In genomic region chr19:19719798-19720197, GRCh38 we compare ENCODE assay signal across 27 cellular contexts.
"Had no signal": no experiment of that assay in that cellular context is flagged by ENCODE, and none has a peak within 500 bp of the region (broad histone marks: within the 10 kb centered on the region; RNA-seq: fewer than 3 reads in every experiment).

No MANE protein-coding gene starts in this region.

- ATAC-seq: left lung; mucosa of descending colon; stimulated activated naive B cell treated with anti-CD40 and anti-IgM and Interleukin-4, amounts not matched to agents 10 μg/mL and 1 μg/mL and 100 μg/mL, for 72 hours; upper lobe of right lung; WTC11 had no signal

- H3K36me3 ChIP-seq: cardiac muscle cell, neutrophil, upper lobe of right lung had no signal

- H3K27ac Mint-ChIP-seq: activated CD4-positive, alpha-beta memory T cell treated with anti-CD3 and anti-CD28 coated beads, Interleukin-2, amount 10 ng/mL, durations not matched to agents 7 days and 5 days; activated CD4-positive, alpha-beta T cell treated with anti-CD3 and anti-CD28 coated beads, Interleukin-2, amount 10 ng/mL, durations not matched to agents 7 days and 5 days; activated naive CD4-positive, alpha-beta T cell treated with anti-CD3 and anti-CD28 coated beads, Interleukin-2, amount 10 ng/mL, durations not matched to agents 7 days and 5 days; activated naive CD8-positive, alpha-beta T cell treated with anti-CD3 and anti-CD28 coated beads, Interleukin-2, amount 10 ng/mL, durations not matched to agents 7 days and 5 days; activated T-cell treated with anti-CD3 and anti-CD28 coated beads, Interleukin-2, amount 50 U/mL, for 24 hours; brain; nephron; stimulated activated naive B cell treated with anti-CD40 and anti-IgM and Interleukin-4, amounts not matched to agents 10 μg/mL and 1 μg/mL and 100 μg/mL, for 72 hours; WTC11 had no signal

- H3K4me1 Mint-ChIP-seq: activated CD4-positive, alpha-beta memory T cell treated with anti-CD3 and anti-CD28 coated beads, Interleukin-2, amount 10 ng/mL, durations not matched to agents 7 days and 5 days; activated naive CD4-positive, alpha-beta T cell treated with anti-CD3 and anti-CD28 coated beads, Interleukin-2, amount 10 ng/mL, durations not matched to agents 7 days and 5 days; brain; nephron; WTC11 had no signal

- H3K4me3 ChIP-seq: ascending aorta, cardiac muscle cell, esophagus squamous epithelium, left lung, lung, mucosa of descending colon, stomach, suprapubic skin, tibial artery, upper lobe of right lung had no signal

- H3K4me3 Mint-ChIP-seq: activated CD4-positive, alpha-beta memory T cell treated with anti-CD3 and anti-CD28 coated beads, Interleukin-2, amount 10 ng/mL, durations not matched to agents 7 days and 5 days; activated CD4-positive, alpha-beta T cell treated with anti-CD3 and anti-CD28 coated beads, Interleukin-2, amount 10 ng/mL, durations not matched to agents 7 days and 5 days; activated naive CD4-positive, alpha-beta T cell treated with anti-CD3 and anti-CD28 coated beads, Interleukin-2, amount 10 ng/mL, durations not matched to agents 7 days and 5 days; activated naive CD8-positive, alpha-beta T cell treated with anti-CD3 and anti-CD28 coated beads, Interleukin-2, amount 10 ng/mL, durations not matched to agents 7 days and 5 days; activated T-cell treated with anti-CD3 and anti-CD28 coated beads, Interleukin-2, amount 50 U/mL, for 24 hours; nephron; stimulated activated naive B cell treated with anti-CD40 and anti-IgM and Interleukin-4, amounts not matched to agents 10 μg/mL and 1 μg/mL and 100 μg/mL, for 72 hours; WTC11 had no signal

- H3K27me3 Mint-ChIP-seq: activated CD4-positive, alpha-beta memory T cell treated with anti-CD3 and anti-CD28 coated beads, Interleukin-2, amount 10 ng/mL, durations not matched to agents 7 days and 5 days; activated CD4-positive, alpha-beta T cell treated with anti-CD3 and anti-CD28 coated beads, Interleukin-2, amount 10 ng/mL, durations not matched to agents 7 days and 5 days; activated naive CD4-positive, alpha-beta T cell treated with anti-CD3 and anti-CD28 coated beads, Interleukin-2, amount 10 ng/mL, durations not matched to agents 7 days and 5 days; activated naive CD8-positive, alpha-beta T cell treated with anti-CD3 and anti-CD28 coated beads, Interleukin-2, amount 10 ng/mL, durations not matched to agents 7 days and 5 days; activated T-cell treated with anti-CD3 and anti-CD28 coated beads, Interleukin-2, amount 50 U/mL, for 24 hours; stimulated activated naive B cell treated with anti-CD40 and anti-IgM and Interleukin-4, amounts not matched to agents 10 μg/mL and 1 μg/mL and 100 μg/mL, for 72 hours had no signal

- H3K4me1 ChIP-seq: ascending aorta, esophagus squamous epithelium, left lung, stomach, suprapubic skin, tibial artery, upper lobe of right lung had no signal

- H3K27ac ChIP-seq: ascending aorta, cardiac muscle cell, epithelial cell of prostate, esophagus squamous epithelium, left lung, neutrophil, stomach, suprapubic skin, tibial artery, upper lobe of right lung had no signal

- H3K27me3 ChIP-seq: ascending aorta, cardiac muscle cell, esophagus squamous epithelium, left lung, neutrophil, stomach, suprapubic skin, tibial artery, upper lobe of right lung had no signal

- DNase-seq: activated CD4-positive, alpha-beta memory T cell treated with anti-CD3 and anti-CD28 coated beads, Interleukin-2, amount 10 ng/mL, durations not matched to agents 7 days and 5 days; activated CD4-positive, alpha-beta T cell treated with anti-CD3 and anti-CD28 coated beads for 1 hour; activated CD4-positive, alpha-beta T cell treated with anti-CD3 and anti-CD28 coated beads, Interleukin-2, amount 10 ng/mL, durations not matched to agents 7 days and 5 days; activated CD8-positive, alpha-beta memory T cell treated with anti-CD3 and anti-CD28 coated beads, Interleukin-2, amount 50 U/mL, for 48 hours; activated gamma-delta T cell; activated naive CD4-positive, alpha-beta T cell treated with anti-CD3 and anti-CD28 coated beads, Interleukin-2, amount 10 ng/mL, durations not matched to agents 7 days and 5 days; activated naive CD8-positive, alpha-beta T cell treated with anti-CD3 and anti-CD28 coated beads, Interleukin-2, amount 10 ng/mL, durations not matched to agents 7 days and 5 days; activated T-cell treated with anti-CD3 and anti-CD28 coated beads, Interleukin-2, amount 50 U/mL, for 24 hours; cortex of kidney; esophagus squamous epithelium; left lung; mucosa of descending colon; stimulated activated CD4-positive, alpha-beta T cell treated with anti-CD3 and anti-CD28 coated beads, Interleukin-15, amount 100 ng/mL, for 24 hours; stimulated activated CD4-positive, alpha-beta T cell treated with anti-CD3 and anti-CD28 coated beads, Interleukin-2, amount 100 ng/mL, for 24 hours; stimulated activated naive B cell treated with anti-CD40 and anti-IgM and Interleukin-4, amounts not matched to agents 10 μg/mL and 1 μg/mL and 100 μg/mL, for 72 hours; stomach; tibial artery; upper lobe of right lung had no signal
